ENCODE assay signal across 14 cellular contexts in the genomic region with DNA sequence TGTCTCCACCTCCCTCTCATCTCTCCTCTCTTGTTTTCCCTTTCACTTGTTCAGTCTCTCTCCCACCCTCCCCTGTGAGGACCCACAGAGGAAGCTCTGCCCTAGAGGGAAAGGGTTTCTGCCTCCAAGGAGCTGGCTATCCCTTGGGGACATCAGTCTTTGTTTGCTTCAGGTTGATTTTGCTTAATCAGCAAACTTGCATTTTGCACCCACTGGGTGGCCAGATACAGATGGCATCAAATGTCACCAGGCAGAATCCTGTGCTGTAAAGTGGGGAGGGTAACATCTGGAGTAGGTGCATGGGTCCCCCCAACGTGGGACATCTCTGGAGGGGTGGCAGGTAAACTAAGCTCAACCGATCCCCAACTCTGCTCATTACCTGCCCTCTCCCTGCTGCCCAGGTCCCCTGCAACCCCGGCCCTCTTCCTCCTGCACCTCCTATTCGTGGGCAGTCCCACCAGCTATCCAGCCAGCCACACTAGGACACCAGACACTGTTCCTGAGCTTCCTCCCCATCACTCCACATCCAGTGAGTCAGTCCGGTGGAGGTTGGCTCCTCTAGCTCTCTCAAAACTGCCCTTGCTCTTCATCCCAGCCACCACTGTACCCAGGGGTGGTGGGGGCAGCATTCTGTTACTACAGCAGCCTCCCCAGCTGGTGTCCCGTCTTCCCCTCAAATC.
A peak's percentile ranks its signal among the peaks of the same experiment; 100 is the strongest.
DNase-seq lines count a peak whose midpoint lies in the region; TF ChIP-seq lines count a peak whose summit lies in the region.
"Had no signal": no experiment of that assay in that cellular context is flagged by ENCODE, and none has a peak within 500 bp of the region (broad histone marks: within the 10 kb centered on the region; RNA-seq: fewer than 3 reads in every experiment).

No MANE protein-coding gene starts in this region.

- H4K91ac ChIP-seq in neuronal stem cell (ENCODE audit: low read depth, low read length, poor library complexity) = no peak overlapping the region

- H3K27me3 ChIP-seq in neuronal stem cell (ENCODE audit: control insufficient read depth in 3 of 3, insufficient read depth in 3 of 3, low read depth in 1 of 3, low read length in 3 of 3) (peaks cover 0 to 8% (median 0%) of the 10 kb centered on the region in 3 experiments), breast epithelium (no peaks in the 10 kb centered on the region)

- POLR2A ChIA-PET in HEK293 (lab: Yijun Ruan, JAX) = interaction anchor here (1.4 kb wide), 1 partner anchor 45 kb away, joined by 3 read pairs; no protein-coding TSS in a partner anchor

- no peak overlapping the region for H3K4ac ChIP-seq in neuronal stem cell (ENCODE audit: low read length)

- no peaks in the 10 kb centered on the region for H3K79me1 ChIP-seq in neuronal stem cell (ENCODE audit: low read depth, low read length)

- H3K27ac Mint-ChIP-seq in activated T-cell treated with anti-CD3 and anti-CD28 coated beads, Interleukin-2, amount 50 U/mL, for 24 hours = peak overlapping the region; percentile 93

- H3K36me3 ChIP-seq in HEK293 (ENCODE audit: control insufficient read depth in 2 of 2, insufficient read depth in 1 of 2, low read length in 2 of 2) (no peaks in the 10 kb centered on the region), neuronal stem cell (replicated peaks in 1 of 2; ENCODE audit: control insufficient read depth in 2 of 2, insufficient read depth in 2 of 2, low read length in 2 of 2) (no peaks in the 10 kb centered on the region), breast epithelium (no peaks in the 10 kb centered on the region)
- H3K36me3 ChIP-seq: adrenal gland, tibial nerve had no signal

- WGBS in neuronal stem cell (ENCODE audit: extremely low coverage in 2 of 2, insufficient read length in 2 of 2, insufficient replicate concordance in 1 of 2), 2 donors = no CpG with 5 or more reads among the region's 6 CpGs

- H3K27me3 Mint-ChIP-seq in activated T-cell treated with anti-CD3 and anti-CD28 coated beads, Interleukin-2, amount 50 U/mL, for 24 hours = no peaks in the 10 kb centered on the region

- no peaks in the 10 kb centered on the region for H3K36me3 Mint-ChIP-seq in activated T-cell treated with anti-CD3 and anti-CD28 coated beads, Interleukin-2, amount 50 U/mL, for 24 hours (ENCODE audit: low read depth)

- H3K9me3 ChIP-seq in HEK293 (ENCODE audit: control insufficient read depth, insufficient read depth, low read depth, low read length) (no peaks in the 10 kb centered on the region), neuronal stem cell (replicated peaks in 1 of 2; ENCODE audit: control insufficient read depth in 2 of 2, insufficient read depth in 1 of 2, low read depth in 1 of 2, low read length in 2 of 2) (no peaks in the 10 kb centered on the region), breast epithelium (no peaks in the 10 kb centered on the region)
- H3K9me3 ChIP-seq: adrenal gland, tibial nerve had no signal

- H3K23ac ChIP-seq in neuronal stem cell (ENCODE audit: low read depth, low read length, poor library complexity) = no peak overlapping the region

- H3K4me1 Mint-ChIP-seq in activated T-cell treated with anti-CD3 and anti-CD28 coated beads, Interleukin-2, amount 50 U/mL, for 24 hours (ENCODE audit: low read depth) = peaks cover 82% of the 10 kb centered on the region

- H3K27ac ChIP-seq in HEK293 (ENCODE audit: extremely low read depth, low read depth, low read length) (no peak overlapping the region), caudate nucleus (ENCODE audit: low read depth, low read length) (peak overlapping the region; percentile 74), neuronal stem cell (replicated peaks; ENCODE audit: low read length) (no peak overlapping the region), breast epithelium (no peak overlapping the region)
- H3K27ac ChIP-seq: tibial nerve had no signal

- no peak overlapping the region for H3K18ac ChIP-seq in neuronal stem cell (ENCODE audit: low read length)

- H2AFZ ChIP-seq in neuronal stem cell (ENCODE audit: low read length) = no peak overlapping the region

- TF ChIP-seq CTCF in HEK293 (tag by site-specific recombination; IDR thresholded peaks at IDR 0.05) = no peak
- TF ChIP-seq CTCF in breast epithelium (IDR thresholded peaks at IDR 0.05) = no peak

- no peaks in the 10 kb centered on the region for H3K9me3 Mint-ChIP-seq in activated T-cell treated with anti-CD3 and anti-CD28 coated beads, Interleukin-2, amount 50 U/mL, for 24 hours

- H3K4me1 ChIP-seq in HEK293 (ENCODE audit: control insufficient read depth, insufficient read depth, low read length) (no peaks in the 10 kb centered on the region), neuronal stem cell (ENCODE audit: control insufficient read depth in 2 of 2, insufficient read depth in 1 of 2, low read depth in 1 of 2, low read length in 2 of 2) (peaks cover 19 to 40% of the 10 kb centered on the region in 2 donors), breast epithelium (no peaks in the 10 kb centered on the region)
- H3K4me1 ChIP-seq: tibial nerve had no signal

- H2BK12ac ChIP-seq in neuronal stem cell (ENCODE audit: low read length) = no peak overlapping the region

- DNase-seq in activated T-cell treated with anti-CD3 and anti-CD28 coated beads, Interleukin-2, amount 50 U/mL, for 24 hours = no peak
- DNase-seq in activated T-cell treated with anti-CD3 and anti-CD28 coated beads for 4 hours = no peak
- DNase-seq in caudate nucleus (lab: John Stamatoyannopoulos, UW) = no peak
- no peak for DNase-seq in neuronal stem cell (ENCODE audit: low spot score)
- DNase-seq in NK-92 treated with Interleukin-12 subunit alpha and Interleukin-12 subunit beta, amount 100 ng/mL, for 24 hours (lab: John Stamatoyannopoulos, UW) = no peak
- no peak for DNase-seq in breast epithelium (ENCODE audit: low spot score in 2 of 2)
- no peak for DNase-seq in G401 (ENCODE audit: low spot score)
- DNase-seq: NCI-H1930; NCI-H510A treated with DMSO at 0.1 percent for 48 hours; SHP77; stimulated activated CD4-positive, alpha-beta T cell treated with anti-CD3 and anti-CD28 coated beads, Interleukin-2, amount 100 ng/mL, for 48 hours had no signal

- H3K4me3 Mint-ChIP-seq in activated T-cell treated with anti-CD3 and anti-CD28 coated beads, Interleukin-2, amount 50 U/mL, for 24 hours = peak overlapping the region; percentile 80

- H4K8ac ChIP-seq in neuronal stem cell (ENCODE audit: low read depth, low read length) = no peak overlapping the region

- no peak overlapping the region for H3K4me2 ChIP-seq in neuronal stem cell (ENCODE audit: insufficient read depth, low read length, poor library complexity, severe bottlenecking)

- no peak overlapping the region for H2BK15ac ChIP-seq in neuronal stem cell (ENCODE audit: low read length)

- no peak overlapping the region for H3K9ac ChIP-seq in neuronal stem cell (ENCODE audit: low read depth, low read length, poor library complexity)

- CTCF ChIA-PET in HEK293 (lab: Yijun Ruan, JAX) = interaction anchor here (0.5 to 0.7 kb wide), 2 partner anchors 27 to 315 kb away, joined by 4 to 6 read pairs; no protein-coding TSS in a partner anchor

- H2BK120ac ChIP-seq in neuronal stem cell (ENCODE audit: low read depth, low read length) = no peak overlapping the region

- in situ Hi-C loops in G401 (cut with HindIII; ENCODE audit: low sequenced_read_pairs) = no loop called here

- H2BK5ac ChIP-seq in neuronal stem cell (ENCODE audit: low read length) = no peak overlapping the region

- H2AK5ac ChIP-seq in neuronal stem cell (ENCODE audit: low read depth, low read length) = no peak overlapping the region

- no peak overlapping the region for H3K4me3 ChIP-seq in HEK293 (ENCODE audit: low read depth, low read length)
- H3K4me3 ChIP-seq in neuronal stem cell (ENCODE audit: low read length in 2 of 2) = no peak overlapping the region
- no peak overlapping the region for H3K4me3 ChIP-seq in breast epithelium
- H3K4me3 ChIP-seq: adrenal gland, tibial nerve had no signal

- intact Hi-C loops in breast epithelium (cut with DNase I; ENCODE audit: low total_unique reads) = no loop called here

- H3K14ac ChIP-seq in neuronal stem cell (ENCODE audit: low read length) = peak overlapping the region; percentile 91

- no peak for TF ChIP-seq POLR2A in breast epithelium (IDR thresholded peaks at IDR 0.05)

TF ChIP-seq in HEK293, 187 proteins besides CTCF, POLR2A, EP300 and RAD21 (continues in another document):
- TF ChIP-seq KLF16 (tag by site-specific recombination; IDR thresholded peaks at IDR 0.05) (no peak), ZIC2 (tag by site-specific recombination; IDR thresholded peaks at IDR 0.05) (0 out of 2 replicates have a peak, but pooled peaks have one; percentile 10), ZNF521 (tag by site-specific recombination; IDR thresholded peaks at IDR 0.05) (no peak), ZBTB48 (tag by site-specific recombination; IDR thresholded peaks at IDR 0.05) (no peak), ZNF670 (tag by site-specific recombination; IDR thresholded peaks at IDR 0.05; ENCODE audit: low read depth) (no peak), ZNF37A (tag by site-specific recombination; IDR thresholded peaks at IDR 0.05) (no peak), PRDM1 (tag by site-specific recombination; IDR thresholded peaks at IDR 0.05) (peak; percentile 40; the same call in 1 of the 2 replicates), ZNF48 (tag by site-specific recombination; IDR thresholded peaks at IDR 0.05) (no peak), ZFHX2 (tag by site-specific recombination; conservative IDR thresholded peaks at IDR 0.05) (no peak)
- TF ChIP-seq, protein P1, sequence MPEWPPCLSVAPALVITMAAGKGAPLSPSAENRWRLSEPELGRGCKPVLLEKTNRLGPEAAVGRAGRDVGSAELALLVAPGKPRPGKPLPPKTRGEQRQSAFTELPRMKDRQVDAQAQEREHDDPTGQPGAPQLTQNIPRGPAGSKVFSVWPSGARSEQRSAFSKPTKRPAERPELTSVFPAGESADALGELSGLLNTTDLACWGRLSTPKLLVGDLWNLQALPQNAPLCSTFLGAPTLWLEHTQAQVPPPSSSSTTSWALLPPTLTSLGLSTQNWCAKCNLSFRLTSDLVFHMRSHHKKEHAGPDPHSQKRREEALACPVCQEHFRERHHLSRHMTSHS (tag by site-specific recombination; IDR thresholded peaks at IDR 0.05) = no peak
- TF ChIP-seq, protein P2, sequence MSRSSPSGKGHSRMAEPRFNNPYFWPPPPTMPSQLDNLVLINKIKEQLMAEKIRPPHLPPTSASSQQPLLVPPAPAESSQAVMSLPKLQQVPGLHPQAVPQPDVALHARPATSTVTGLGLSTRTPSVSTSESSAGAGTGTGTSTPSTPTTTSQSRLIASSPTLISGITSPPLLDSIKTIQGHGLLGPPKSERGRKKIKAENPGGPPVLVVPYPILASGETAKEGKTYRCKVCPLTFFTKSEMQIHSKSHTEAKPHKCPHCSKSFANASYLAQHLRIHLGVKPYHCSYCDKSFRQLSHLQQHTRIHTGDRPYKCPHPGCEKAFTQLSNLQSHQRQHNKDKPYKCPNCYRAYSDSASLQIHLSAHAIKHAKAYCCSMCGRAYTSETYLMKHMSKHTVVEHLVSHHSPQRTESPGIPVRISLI (tag by site-specific recombination; IDR thresholded peaks at IDR 0.05) = no peak
